14 cellular contexts compared by ENCODE assay signal in genomic region chr6:77180367-77180766, GRCh38.
"Had no signal": no experiment of that assay in that cellular context is flagged by ENCODE, and none has a peak within 500 bp of the region (broad histone marks: within the 10 kb centered on the region; RNA-seq: fewer than 3 reads in every experiment).

No MANE protein-coding gene starts in this region.

- ATAC-seq: activated CD4-positive, CD25-positive, alpha-beta regulatory T cell treated with anti-CD3 and anti-CD28 coated beads, Interleukin-2, amount 50 U/mL, for 24 hours; heart right ventricle; stimulated activated effector memory CD8-positive, alpha-beta T cell treated with anti-CD3 and anti-CD28 coated beads, Interleukin-12 subunit alpha, Interleukin-12 subunit beta, amount 100 ng/mL, for 72 hours had no signal

- H3K27ac ChIP-seq: breast epithelium, heart right ventricle, sigmoid colon had no signal

- H3K4me1 Mint-ChIP-seq: activated naive CD8-positive, alpha-beta T cell treated with anti-CD3 and anti-CD28 coated beads, Interleukin-2, amount 10 ng/mL, durations not matched to agents 7 days and 5 days; neural crest cell; stimulated activated effector memory CD8-positive, alpha-beta T cell treated with anti-CD3 and anti-CD28 coated beads, Interleukin-12 subunit alpha, Interleukin-12 subunit beta, amount 100 ng/mL, for 72 hours had no signal

- H3K36me3 ChIP-seq: breast epithelium, heart right ventricle, sigmoid colon had no signal

- H3K4me3 ChIP-seq: breast epithelium, heart right ventricle, lung, sigmoid colon had no signal

- H3K36me3 Mint-ChIP-seq: activated naive CD8-positive, alpha-beta T cell treated with anti-CD3 and anti-CD28 coated beads, Interleukin-2, amount 10 ng/mL, durations not matched to agents 7 days and 5 days; stimulated activated effector memory CD8-positive, alpha-beta T cell treated with anti-CD3 and anti-CD28 coated beads, Interleukin-12 subunit alpha, Interleukin-12 subunit beta, amount 100 ng/mL, for 72 hours had no signal

- DNase-seq: activated CD4-positive, alpha-beta T cell treated with anti-CD3 and anti-CD28 coated beads, Interleukin-2, amount 50 U/mL, for 1 hour; activated naive CD4-positive, alpha-beta T cell; activated naive CD8-positive, alpha-beta T cell treated with anti-CD3 and anti-CD28 coated beads, Interleukin-2, amount 10 ng/mL, durations not matched to agents 7 days and 5 days; anterior cingulate cortex; cerebellar nuclear complex; dermis blood vessel endothelial cell; heart right ventricle; sigmoid colon had no signal

- H3K27me3 Mint-ChIP-seq: activated naive CD8-positive, alpha-beta T cell treated with anti-CD3 and anti-CD28 coated beads, Interleukin-2, amount 10 ng/mL, durations not matched to agents 7 days and 5 days had no signal

- H3K27ac Mint-ChIP-seq: activated naive CD8-positive, alpha-beta T cell treated with anti-CD3 and anti-CD28 coated beads, Interleukin-2, amount 10 ng/mL, durations not matched to agents 7 days and 5 days; activated T-helper 1 cell treated with anti-CD3 and anti-CD28 coated beads, Interleukin-12 subunit alpha, Interleukin-12 subunit beta, Interleukin-2, Interleukin-4 antibody, amounts not matched to agents 30 ng/mL and 10 ng/mL and 1 ng/mL, durations not matched to agents 14 hours and 24 hours and 36 hours; stimulated activated effector memory CD8-positive, alpha-beta T cell treated with anti-CD3 and anti-CD28 coated beads, Interleukin-12 subunit alpha, Interleukin-12 subunit beta, amount 100 ng/mL, for 72 hours had no signal

- H3K4me3 Mint-ChIP-seq: activated naive CD8-positive, alpha-beta T cell treated with anti-CD3 and anti-CD28 coated beads, Interleukin-2, amount 10 ng/mL, durations not matched to agents 7 days and 5 days; activated T-helper 1 cell treated with anti-CD3 and anti-CD28 coated beads, Interleukin-12 subunit alpha, Interleukin-12 subunit beta, Interleukin-2, Interleukin-4 antibody, amounts not matched to agents 30 ng/mL and 10 ng/mL and 1 ng/mL, durations not matched to agents 14 hours and 24 hours and 36 hours; neural crest cell; stimulated activated effector memory CD8-positive, alpha-beta T cell treated with anti-CD3 and anti-CD28 coated beads, Interleukin-12 subunit alpha, Interleukin-12 subunit beta, amount 100 ng/mL, for 72 hours had no signal

- H3K27me3 ChIP-seq: breast epithelium, heart right ventricle, sigmoid colon had no signal

- H3K4me1 ChIP-seq: breast epithelium, sigmoid colon had no signal
